ENCODE assay signal across 8 cellular contexts in the genomic region with DNA sequence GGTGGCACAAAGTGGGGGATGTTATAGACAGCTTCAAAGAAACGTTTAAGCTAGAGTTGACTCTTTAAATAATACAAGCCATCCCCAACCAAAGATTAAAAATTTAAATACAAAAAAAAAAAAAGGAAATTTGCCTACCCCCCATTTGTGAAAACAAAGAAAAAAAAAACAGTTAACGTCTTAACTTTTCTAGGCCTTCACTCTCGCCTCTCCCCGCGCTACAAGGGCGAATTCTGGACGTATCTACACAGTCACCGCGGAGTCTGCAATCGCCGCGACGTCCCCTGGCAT. TPM values are rescaled to one million over a fixed set of nuclear protein-coding genes. Genes with fewer than 3 reads are reported as not detected.
A peak's percentile ranks its signal among the peaks of the same experiment; 100 is the strongest.
DNase-seq lines count a peak whose midpoint lies in the region; ATAC-seq and TF ChIP-seq lines count a peak whose summit lies in the region.

No MANE protein-coding gene starts in this region.

- H3K27me3 Mint-ChIP-seq in activated CD8-positive, alpha-beta T cell treated with anti-CD3 and anti-CD28 coated beads for 36 hours, result no peaks in the 10 kb centered on the region

- intact Hi-C loops in activated CD8-positive, alpha-beta T cell treated with anti-CD3 and anti-CD28 coated beads for 36 hours (cut with micrococcal nuclease), result loop anchor here (5.0 kb wide), 1 partner anchor 65 kb away; a partner anchor contains a TSS
- intact Hi-C loops in left cardiac atrium (cut with DNase I) (loop anchor here in 1 of 2 donors (5.0 kb wide), 1 partner anchor 250 kb away; no protein-coding TSS in a partner anchor), gastrocnemius medialis (cut with DNase I; ENCODE audit: low total_unique reads) (loop anchor here (5.0 kb wide), 3 partner anchors 35 to 250 kb away; no protein-coding TSS in a partner anchor), posterior vena cava (cut with DNase I) (loop anchor here in 1 of 2 donors (10.0 kb wide), 1 partner anchor 202 kb away; no protein-coding TSS in a partner anchor)

- ATAC-seq in activated CD8-positive, alpha-beta T cell treated with anti-CD3 and anti-CD28 coated beads for 36 hours, result no peak
- ATAC-seq in left cardiac atrium, result peak; percentile 14 to 28
- peak; percentile 39 to 49 for ATAC-seq in gastrocnemius medialis

- peak overlapping the region; percentile 75 for H3K4me3 Mint-ChIP-seq in activated CD8-positive, alpha-beta T cell treated with anti-CD3 and anti-CD28 coated beads for 36 hours

- H3K4me3 ChIP-seq in GM12875 (ENCODE audit: low read depth, low read length) (peak overlapping the region; percentile 52), gastrocnemius medialis (peak overlapping the region; percentile 55 to 98 (median 95))

- in situ Hi-C loops in gastrocnemius medialis (cut with MboI; ENCODE audit: low sequenced_read_pairs in 4 of 4), result no loop called here

- no peak for DNase-seq in activated CD8-positive, alpha-beta T cell treated with anti-CD3 and anti-CD28 coated beads for 36 hours
- DNase-seq in left cardiac atrium, result no peak
- no peak for DNase-seq in gastrocnemius medialis
- no peak for DNase-seq in activated gamma-delta T cell (lab: John Stamatoyannopoulos, UW)
- DNase-seq in HCEC 1CT, result no peak
- DNase-seq in posterior vena cava (ENCODE audit: low spot score), result no peak
- no peak for DNase-seq in middle frontal gyrus (ENCODE audit: extremely low spot score, low spot score)

- POLR2A ChIA-PET in activated CD8-positive, alpha-beta T cell treated with anti-CD3 and anti-CD28 coated beads for 36 hours (lab: Charles Lee), result no interaction called here

- peaks cover 28% of the 10 kb centered on the region for H3K4me1 Mint-ChIP-seq in activated CD8-positive, alpha-beta T cell treated with anti-CD3 and anti-CD28 coated beads for 36 hours (ENCODE audit: low read depth)

- peaks cover 32 to 50% of the 10 kb centered on the region in 2 donors for H3K4me1 ChIP-seq in gastrocnemius medialis

- H3K27ac ChIP-seq in gastrocnemius medialis, result peak overlapping the region; percentile 97 to 99 (median 98)

- H3K27ac Mint-ChIP-seq in activated CD8-positive, alpha-beta T cell treated with anti-CD3 and anti-CD28 coated beads for 36 hours, result peak overlapping the region; percentile 14

- TF ChIP-seq POLR2A in gastrocnemius medialis (IDR thresholded peaks at IDR 0.05), result no peak

- H3K9me3 Mint-ChIP-seq in activated CD8-positive, alpha-beta T cell treated with anti-CD3 and anti-CD28 coated beads for 36 hours, result no peaks in the 10 kb centered on the region

- no peaks in the 10 kb centered on the region for H3K36me3 ChIP-seq in gastrocnemius medialis

- no peaks in the 10 kb centered on the region for H3K27me3 ChIP-seq in gastrocnemius medialis

- H3K9me3 ChIP-seq in gastrocnemius medialis, result no peaks in the 10 kb centered on the region

- no peak for TF ChIP-seq CTCF in GM12875 (IDR thresholded peaks at IDR 0.05; ENCODE audit: borderline replicate concordance, insufficient read depth, low read depth, low read length)
- TF ChIP-seq CTCF in activated CD8-positive, alpha-beta T cell treated with anti-CD3 and anti-CD28 coated beads for 36 hours (IDR thresholded peaks at IDR 0.05), result no peak
- no peak for TF ChIP-seq CTCF in gastrocnemius medialis (IDR thresholded peaks at IDR 0.05 in 4 of 5, conservative IDR thresholded peaks at IDR 0.05 in 1 of 5)

- peaks cover 11% of the 10 kb centered on the region for H3K36me3 Mint-ChIP-seq in activated CD8-positive, alpha-beta T cell treated with anti-CD3 and anti-CD28 coated beads for 36 hours (ENCODE audit: low read depth)

- CTCF ChIA-PET in activated CD8-positive, alpha-beta T cell treated with anti-CD3 and anti-CD28 coated beads for 36 hours (lab: Charles Lee), result interaction anchor here (1.6 kb wide), 1 partner anchor 9 kb away, joined by 4 read pairs; no protein-coding TSS in a partner anchor

RNA-seq across cellular contexts. Expression of a gene that starts 0.5 kb away (rescaled TPM):
- 10 to 100 TPM; 54.9 to 61.9 TPM for total RNA-seq in activated CD8-positive, alpha-beta T cell treated with anti-CD3 and anti-CD28 coated beads for 36 hours
- 100 to 1,000 TPM; 140 to 244 TPM for total RNA-seq in left cardiac atrium
- 100 to 1,000 TPM in 1 of 4 donors, 10 to 100 TPM in 3; 26.8 to 299 (median 51.1) TPM for total RNA-seq in gastrocnemius medialis
- 100 to 1,000 TPM in 1 of 2 donors, 10 to 100 TPM in 1; 76.5 to 133 TPM for total RNA-seq in posterior vena cava
